11 cellular contexts compared by ENCODE assay signal in genomic region chr13:39406688-39407087, GRCh38.
DNase-seq lines count a peak whose midpoint lies in the region; ATAC-seq and TF ChIP-seq lines count a peak whose summit lies in the region.
"Had no signal": no experiment of that assay in that cellular context is flagged by ENCODE, and none has a peak within 500 bp of the region (broad histone marks: within the 10 kb centered on the region; RNA-seq: fewer than 3 reads in every experiment).

No MANE protein-coding gene starts in this region.

- peaks cover 0 to 3% (median 0%) of the 10 kb centered on the region in 9 donors for H3K9me3 Mint-ChIP-seq in naive thymus-derived CD8-positive, alpha-beta T cell
- H3K9me3 Mint-ChIP-seq in activated CD4-positive, alpha-beta T cell treated with anti-CD3 and anti-CD28 coated beads, Interleukin-2, amount 10 ng/mL, durations not matched to agents 24 days and 14 days: no peaks in the 10 kb centered on the region
- H3K9me3 Mint-ChIP-seq: CD14-positive monocyte; memory B cell; T-helper 1 cell treated with Interleukin-12 subunit alpha and Interleukin-12 subunit beta and Interleukin-4 antibody, amounts not matched to agents 30 μg/mL and 1 μg/mL, for 36 hours had no signal

- peaks cover 0 to 6% (median 4%) of the 10 kb centered on the region in 5 donors for H3K27me3 Mint-ChIP-seq in naive thymus-derived CD8-positive, alpha-beta T cell
- H3K27me3 Mint-ChIP-seq in activated CD4-positive, alpha-beta T cell treated with anti-CD3 and anti-CD28 coated beads, Interleukin-2, amount 10 ng/mL, durations not matched to agents 24 days and 14 days: peaks cover 8% of the 10 kb centered on the region
- H3K27me3 Mint-ChIP-seq: memory B cell had no signal

- DNase-seq in GM12865 (ENCODE audit: low read depth) (peak; percentile 40), RKO (ENCODE audit: low spot score) (peak; percentile 4), cortex of kidney (lab: John Stamatoyannopoulos, UW) (no peak), NCI-H510A treated with DMSO at 0.1 percent for 48 hours (lab: John Stamatoyannopoulos, UW) (no peak)
- DNase-seq in naive thymus-derived CD8-positive, alpha-beta T cell: no peak
- no peak for DNase-seq in activated CD4-positive, alpha-beta T cell treated with anti-CD3 and anti-CD28 coated beads, Interleukin-2, amount 10 ng/mL, durations not matched to agents 24 days and 14 days

- H3K27ac Mint-ChIP-seq in naive thymus-derived CD8-positive, alpha-beta T cell: no peak overlapping the region
- no peak overlapping the region for H3K27ac Mint-ChIP-seq in activated CD4-positive, alpha-beta T cell treated with anti-CD3 and anti-CD28 coated beads, Interleukin-2, amount 10 ng/mL, durations not matched to agents 24 days and 14 days
- H3K27ac Mint-ChIP-seq: CD14-positive monocyte; memory B cell; T-helper 1 cell treated with Interleukin-12 subunit alpha and Interleukin-12 subunit beta and Interleukin-4 antibody, amounts not matched to agents 30 μg/mL and 1 μg/mL, for 36 hours had no signal

- POLR2A ChIA-PET in naive thymus-derived CD8-positive, alpha-beta T cell (lab: Charles Lee): no interaction called here

- H3K4me3 Mint-ChIP-seq in naive thymus-derived CD8-positive, alpha-beta T cell: no peak overlapping the region
- H3K4me3 Mint-ChIP-seq in activated CD4-positive, alpha-beta T cell treated with anti-CD3 and anti-CD28 coated beads, Interleukin-2, amount 10 ng/mL, durations not matched to agents 24 days and 14 days: no peak overlapping the region
- H3K4me3 Mint-ChIP-seq: CD14-positive monocyte; memory B cell; T-helper 1 cell treated with Interleukin-12 subunit alpha and Interleukin-12 subunit beta and Interleukin-4 antibody, amounts not matched to agents 30 μg/mL and 1 μg/mL, for 36 hours had no signal

- no peak overlapping the region for H3K4me3 ChIP-seq in GM12865 (ENCODE audit: low read depth, low read length)

- H3K4me1 Mint-ChIP-seq in naive thymus-derived CD8-positive, alpha-beta T cell: peaks cover 0 to 6% (median 0%) of the 10 kb centered on the region in 4 donors
- no peaks in the 10 kb centered on the region for H3K4me1 Mint-ChIP-seq in activated CD4-positive, alpha-beta T cell treated with anti-CD3 and anti-CD28 coated beads, Interleukin-2, amount 10 ng/mL, durations not matched to agents 24 days and 14 days
- H3K4me1 Mint-ChIP-seq: memory B cell had no signal

- no peaks in the 10 kb centered on the region for H3K36me3 Mint-ChIP-seq in naive thymus-derived CD8-positive, alpha-beta T cell
- H3K36me3 Mint-ChIP-seq in activated CD4-positive, alpha-beta T cell treated with anti-CD3 and anti-CD28 coated beads, Interleukin-2, amount 10 ng/mL, durations not matched to agents 24 days and 14 days (ENCODE audit: low read depth): no peaks in the 10 kb centered on the region
- H3K36me3 Mint-ChIP-seq: CD14-positive monocyte, memory B cell had no signal

- ATAC-seq in GM19023 (IDR thresholded peaks at IDR 0.05; ENCODE audit: unreplicated experiment): peak; percentile 48
- ATAC-seq in HG02885 (IDR thresholded peaks at IDR 0.05; ENCODE audit: poor library complexity, unreplicated experiment): peak; percentile 63
- no peak for ATAC-seq in naive thymus-derived CD8-positive, alpha-beta T cell

- intact Hi-C loops in activated CD4-positive, alpha-beta T cell treated with anti-CD3 and anti-CD28 coated beads, Interleukin-2, amount 10 ng/mL, durations not matched to agents 24 days and 14 days (cut with micrococcal nuclease): loop anchor here (10.0 kb wide), 1 partner anchor 208 kb away; no protein-coding TSS in a partner anchor

- peak; percentile 10 for TF ChIP-seq CTCF in GM12865 (IDR thresholded peaks at IDR 0.05; ENCODE audit: insufficient read depth, low read depth, low read length, missing control alignments)

Comparison
In these comparisons a context has a peak if more than half of its experiments do, and no peak if none do; other contexts are left out.
1. DNase-seq: peak in GM12865 (single experiment) and RKO (single experiment); none in cortex of kidney (single experiment), naive thymus-derived CD8-positive, alpha-beta T cell (0 of 10), activated CD4-positive, alpha-beta T cell treated with anti-CD3 and anti-CD28 coated beads, Interleukin-2, amount 10 ng/mL, durations not matched to agents 24 days and 14 days (single experiment) and NCI-H510A treated with DMSO at 0.1 percent for 48 hours (single experiment).
2. ATAC-seq: peak in GM19023 (single experiment) and HG02885 (single experiment); none in naive thymus-derived CD8-positive, alpha-beta T cell (0 of 2).